Comparison of ENCODE assay signal across 8 cellular contexts in genomic region chr20:49166534-49167449, GRCh38. TPM values are rescaled to one million over a fixed set of nuclear protein-coding genes. Genes with fewer than 3 reads are reported as not detected.
DNase-seq lines count a peak whose midpoint lies in the region; ATAC-seq and TF ChIP-seq lines count a peak whose summit lies in the region.

No MANE protein-coding gene starts in this region.

- H3K27ac ChIP-seq in parathyroid adenoma: no peak overlapping the region

- H3K4me3 Mint-ChIP-seq in T-helper 17 cell: peak overlapping the region; percentile 15

- no peaks in the 10 kb centered on the region for H3K27me3 ChIP-seq in parathyroid adenoma (ENCODE audit: control insufficient read depth, insufficient read depth, low read length)

- peaks cover 4% of the 10 kb centered on the region for H3K4me1 ChIP-seq in parathyroid adenoma

- H3K36me3 Mint-ChIP-seq in T-helper 17 cell (ENCODE audit: low read depth): peaks cover 3% of the 10 kb centered on the region

- peak overlapping the region; percentile 89 for H3K27ac Mint-ChIP-seq in T-helper 17 cell

- no peak for TF ChIP-seq CTCF in parathyroid adenoma (IDR thresholded peaks at IDR 0.05)

- ATAC-seq in GM18519 (IDR thresholded peaks at IDR 0.05; ENCODE audit: low FRiP score, unreplicated experiment) (peak; percentile 47), GM21619 (IDR thresholded peaks at IDR 0.05; ENCODE audit: unreplicated experiment) (peak; percentile 69), T-helper 17 cell (peak; percentile 46), HG03095 (IDR thresholded peaks at IDR 0.05; ENCODE audit: unreplicated experiment) (no peak)

- intact Hi-C loops in head of caudate nucleus (cut with DNase I): no loop called here

- no peak overlapping the region for H3K9ac ChIP-seq in parathyroid adenoma

- no peak overlapping the region for H3K4me3 ChIP-seq in parathyroid adenoma (ENCODE audit: low read depth, low read length)

- H3K4me2 ChIP-seq in parathyroid adenoma (ENCODE audit: low read length): peak overlapping the region; percentile 68

- H3K27me3 Mint-ChIP-seq in T-helper 17 cell: no peaks in the 10 kb centered on the region

- DNase-seq in T-helper 17 cell (no peak), NCI-H2196 (lab: John Stamatoyannopoulos, UW; ENCODE audit: unreplicated experiment) (no peak), head of caudate nucleus (no peak), NCI-H1694 (lab: John Stamatoyannopoulos, UW) (no peak)

- no peak overlapping the region for H2AFZ ChIP-seq in parathyroid adenoma

- peaks cover 40% of the 10 kb centered on the region for H3K4me1 Mint-ChIP-seq in T-helper 17 cell

- H3K79me2 ChIP-seq in parathyroid adenoma: peaks cover 37% of the 10 kb centered on the region

- no peaks in the 10 kb centered on the region for H3K36me3 ChIP-seq in parathyroid adenoma (ENCODE audit: control insufficient read depth, insufficient read depth, low read length)

- no peaks in the 10 kb centered on the region for H3K9me3 ChIP-seq in T-helper 17 cell (ENCODE audit: control insufficient read depth, low read length, poor library complexity, severe bottlenecking)
- no peaks in the 10 kb centered on the region for H3K9me3 ChIP-seq in parathyroid adenoma (ENCODE audit: control insufficient read depth, low read length)

RNA-seq across cellular contexts. Expression of gene STAU1, which starts 21.3 kb away (rescaled TPM):
- 10 to 100 TPM; 45.6 to 62.5 TPM for total RNA-seq in T-helper 17 cell

RNA-seq across cellular contexts. Expression of gene DDX27, which starts 52.4 kb away (rescaled TPM):
- total RNA-seq in T-helper 17 cell: 10 to 100 TPM; 84.1 to 87.5 TPM
